8 cellular contexts compared by ENCODE assay signal in genomic region chr17:4263282-4264215, GRCh38. TPM values are rescaled to one million over a fixed set of nuclear protein-coding genes. Genes with fewer than 3 reads are reported as not detected.
DNase-seq lines count a peak whose midpoint lies in the region; ATAC-seq and TF ChIP-seq lines count a peak whose summit lies in the region.

Gene ANKFY1 (minus strand): TSS chr17:4263979. CDS start chr17:4263941, 38 bp downstream.

- peak within 1 kb of the TSS; percentile 56 for H2AFZ ChIP-seq in KMS-11 (ENCODE audit: low read depth)

- BruUV-seq in Panc1 (replicated peaks; lab: Mats Ljungman, UMichigan): no TSS peak

- peak; percentile 87 for DNase-seq in DMS114 treated with DMSO at 0.1 percent for 48 hours (lab: John Stamatoyannopoulos, UW; ENCODE audit: unreplicated experiment)
- DNase-seq in Panc1 (ENCODE audit: low read depth, low spot score): peak; percentile 69
- peak; percentile 97 for DNase-seq in activated T-cell treated with anti-CD3 and anti-CD28 coated beads, Interleukin-2, amount 50 U/mL, for 4 hours
- peak; percentile 97 for DNase-seq in stimulated activated CD8-positive, alpha-beta memory T cell treated with anti-CD3 and anti-CD28 coated beads, Interleukin-7, amount 100 ng/mL, for 1 hour (ENCODE audit: low read depth in 2 of 2)

- intact Hi-C loops in Panc1 (cut with micrococcal nuclease; ENCODE audit: unreplicated experiment): no loop called here

- no peaks in the 10 kb centered on the region for H3K27me3 Mint-ChIP-seq in activated T-cell treated with anti-CD3 and anti-CD28 coated beads, Interleukin-2, amount 50 U/mL, for 4 hours (ENCODE audit: low read depth)

- H3K4me1 ChIP-seq in KMS-11 (ENCODE audit: low read depth, poor library complexity, severe bottlenecking) (peaks cover 10% of the 10 kb centered on the region), Panc1 (ENCODE audit: control insufficient read depth, insufficient read depth, low read length) (peaks cover 4% of the 10 kb centered on the region; the same call in 1 of the 2 replicates), muscle layer of colon (ENCODE audit: insufficient read depth, low read length) (peaks cover 23% of the 10 kb centered on the region)

- peaks cover 14% of the 10 kb centered on the region for H3K36me3 Mint-ChIP-seq in activated T-cell treated with anti-CD3 and anti-CD28 coated beads, Interleukin-2, amount 50 U/mL, for 4 hours (ENCODE audit: insufficient read depth)

- H4K20me1 ChIP-seq in KMS-11 (ENCODE audit: insufficient read depth): no peaks in the 10 kb centered on the region

- H3K36me3 ChIP-seq in KMS-11 (ENCODE audit: insufficient read depth): no peaks in the 10 kb centered on the region
- peaks cover 10% of the 10 kb centered on the region; the same call in 1 of the 2 replicates for H3K36me3 ChIP-seq in Panc1 (ENCODE audit: control insufficient read depth, insufficient read depth, low read length)
- peaks cover 9% of the 10 kb centered on the region for H3K36me3 ChIP-seq in muscle layer of colon (ENCODE audit: insufficient read depth, low read length)

- POLR2A ChIA-PET in Panc1 (lab: Charles Lee): no interaction called here

- H3K9ac ChIP-seq in KMS-11 (peak within 1 kb of the TSS; percentile 78), muscle layer of colon (ENCODE audit: low read length) (peak within 1 kb of the TSS; percentile 68)

- no peaks in the 10 kb centered on the region for H3K27me3 ChIP-seq in KMS-11 (ENCODE audit: insufficient read depth, low read depth)
- H3K27me3 ChIP-seq in Panc1 (ENCODE audit: control insufficient read depth, insufficient read depth, low read length): no peaks in the 10 kb centered on the region
- H3K27me3 ChIP-seq in muscle layer of colon (ENCODE audit: control insufficient read depth in 1 of 2, insufficient read depth in 2 of 2, low read length in 2 of 2): no peaks in the 10 kb centered on the region

- peak within 1 kb of the TSS; percentile 88 for H3K4me2 ChIP-seq in KMS-11

- peaks cover 32% of the 10 kb centered on the region for H3K4me1 Mint-ChIP-seq in activated T-cell treated with anti-CD3 and anti-CD28 coated beads, Interleukin-2, amount 50 U/mL, for 4 hours (ENCODE audit: low read depth)

- TF ChIP-seq CTCF in KMS-11 (conservative IDR thresholded peaks at IDR 0.05; ENCODE audit: low read depth, low read length) (no peak), Panc1 (IDR thresholded peaks at IDR 0.05) (no peak)

- CTCF ChIA-PET in Panc1 (lab: Charles Lee): no interaction called here

- peaks cover 17% of the 10 kb centered on the region for H3K9me3 ChIP-seq in Panc1 (ENCODE audit: control insufficient read depth, insufficient read depth, low read depth, low read length)
- no peaks in the 10 kb centered on the region for H3K9me3 ChIP-seq in muscle layer of colon (ENCODE audit: low read length)

- H3K9me3 Mint-ChIP-seq in activated T-cell treated with anti-CD3 and anti-CD28 coated beads, Interleukin-2, amount 50 U/mL, for 4 hours: no peaks in the 10 kb centered on the region

- peak within 1 kb of the TSS; percentile 90 for H3K4me3 Mint-ChIP-seq in activated T-cell treated with anti-CD3 and anti-CD28 coated beads, Interleukin-2, amount 50 U/mL, for 4 hours

- H3K27ac ChIP-seq in KMS-11: peak within 1 kb of the TSS; percentile 57
- H3K27ac ChIP-seq in Panc1 (ENCODE audit: low read length): peak within 1 kb of the TSS; percentile 94
- H3K27ac ChIP-seq in muscle layer of colon (ENCODE audit: low read depth, low read length): peak within 1 kb of the TSS; percentile 91

- H3K4me3 ChIP-seq in KMS-11 (IDR thresholded peaks at IDR 0.05; ENCODE audit: insufficient read depth, low read depth, low read length) (no peak within 1 kb of the TSS), Panc1 (ENCODE audit: low read depth in 2 of 2, low read length in 2 of 2) (peak within 1 kb of the TSS; percentile 83 to 92), muscle layer of colon (ENCODE audit: low read depth in 1 of 2, low read length in 2 of 2) (peak within 1 kb of the TSS; percentile 88)

- H3K79me2 ChIP-seq in KMS-11 (ENCODE audit: insufficient read depth, low read depth): peaks cover 48% of the 10 kb centered on the region

- ATAC-seq in GM21717 (IDR thresholded peaks at IDR 0.05; ENCODE audit: unreplicated experiment): peak; percentile 76
- ATAC-seq in Panc1: peak; percentile 96
- ATAC-seq in activated T-cell treated with anti-CD3 and anti-CD28 coated beads, Interleukin-2, amount 50 U/mL, for 4 hours: peak; percentile 98 to 99
- ATAC-seq in esophagus mucosa: peak; percentile 92

- in situ Hi-C loops in Panc1 (cut with HindIII; ENCODE audit: low pct_unique_long_range_greater_than_20kb, low sequenced_read_pairs): no loop called here

RNA-seq across cellular contexts. Expression of gene ANKFY1, which starts in this region (rescaled TPM):
- total RNA-seq in Panc1 (2021; ENCODE audit: unreplicated experiment) (38.6 TPM), esophagus mucosa (31.6 TPM)
- polyA plus RNA-seq in Panc1 (2012; ENCODE audit: insufficient read length): 27.3 TPM
- total RNA-seq in activated T-cell treated with anti-CD3 and anti-CD28 coated beads, Interleukin-2, amount 50 U/mL, for 4 hours: 10 to 100 TPM; 33.4 to 37.1 (median 34.8) TPM
